Comparison of ENCODE assay signal across 11 cellular contexts in the genomic region with DNA sequence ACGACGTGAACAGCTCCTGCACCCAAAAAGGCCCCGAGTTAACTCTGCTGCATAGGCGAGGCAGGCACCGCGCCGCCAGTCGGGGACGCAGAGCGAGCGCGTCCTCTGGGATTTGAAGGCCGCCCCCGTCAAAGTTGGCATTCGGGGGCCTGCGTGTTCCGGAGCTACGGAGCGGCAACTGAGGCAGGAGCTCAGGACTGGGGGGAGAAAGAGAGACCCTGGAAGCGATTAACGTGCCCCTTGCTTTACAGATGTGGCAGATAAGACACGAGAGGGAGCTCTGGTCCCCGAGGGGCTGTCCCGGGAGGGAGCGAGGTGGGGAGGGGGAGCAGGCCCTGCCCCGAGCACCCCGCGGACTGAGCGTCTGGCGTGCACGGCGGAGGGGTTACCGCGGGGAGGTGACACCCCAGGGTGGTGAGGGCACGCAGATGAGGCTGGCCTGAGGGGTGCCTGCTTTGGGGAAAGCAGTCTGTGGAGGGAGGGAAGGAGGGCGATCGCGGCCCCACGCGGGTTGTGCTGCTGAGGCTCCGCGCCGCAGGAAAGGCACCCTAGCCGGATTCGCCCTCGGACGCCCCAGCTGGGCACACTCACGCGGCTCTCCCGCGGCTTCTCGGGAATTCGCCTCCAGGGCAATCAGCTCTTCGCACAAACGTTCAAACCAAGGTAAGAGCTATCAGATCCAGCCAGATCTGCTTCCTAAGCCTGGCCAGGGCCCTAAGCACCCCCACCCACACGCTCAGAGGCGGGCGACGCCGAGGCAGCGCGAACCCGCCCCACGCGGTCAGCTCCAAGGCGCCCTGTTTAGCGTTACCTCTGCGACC. TPM values are rescaled to one million over a fixed set of nuclear protein-coding genes. Genes with fewer than 3 reads are reported as not detected.
A peak's percentile ranks its signal among the peaks of the same experiment; 100 is the strongest.
DNase-seq lines count a peak whose midpoint lies in the region; ATAC-seq lines count a peak whose summit lies in the region.
"Had no signal": no experiment of that assay in that cellular context is flagged by ENCODE, and none has a peak within 500 bp of the region (broad histone marks: within the 10 kb centered on the region; RNA-seq: fewer than 3 reads in every experiment).

No MANE protein-coding gene starts in this region.

- ATAC-seq in T-helper 17 cell = peak; percentile 21

- peaks cover 72% of the 10 kb centered on the region for H3K27me3 Mint-ChIP-seq in T-helper 17 cell

- H3K4me1 Mint-ChIP-seq in T-helper 17 cell = peaks cover 8% of the 10 kb centered on the region

- DNase-seq in D341Med (ENCODE audit: low spot score) (peak; percentile 27), T-helper 17 cell (no peak), head of caudate nucleus (peak in 41 of 42 donors; percentile 37 to 83 (median 65)), retina (peak; percentile 73), C1 segment of cervical spinal cord (lab: John Stamatoyannopoulos, UW) (no peak), NCI-H1694 treated with DMSO at 0.1 percent for 48 hours (lab: John Stamatoyannopoulos, UW) (no peak), SHP77 (lab: John Stamatoyannopoulos, UW) (no peak), NOMO-1 treated with DMSO at 0.1 percent for 48 hours (lab: John Stamatoyannopoulos, UW; ENCODE audit: unreplicated experiment) (no peak)
- DNase-seq: effector CD4-positive, alpha-beta T cell; NCI-H2107 had no signal

- no peaks in the 10 kb centered on the region for H3K9me3 ChIP-seq in T-helper 17 cell (ENCODE audit: control insufficient read depth, low read length, poor library complexity, severe bottlenecking)

- intact Hi-C loops in head of caudate nucleus (cut with DNase I) = loop anchor here (10.0 kb wide), 1 partner anchor 63 kb away; a partner anchor contains a TSS

- H3K27ac Mint-ChIP-seq in T-helper 17 cell = no peak overlapping the region

- peak overlapping the region; percentile 88 for H3K4me3 Mint-ChIP-seq in T-helper 17 cell

- H3K36me3 Mint-ChIP-seq in T-helper 17 cell (ENCODE audit: low read depth) = peaks cover 6% of the 10 kb centered on the region

RNA-seq across cellular contexts. Expression of a gene that starts 26.5 kb away (rescaled TPM):
- not detected for total RNA-seq in T-helper 17 cell
- total RNA-seq: pulmonary artery endothelial cell had no signal

Comparison
In these comparisons a context has a peak if more than half of its experiments do, and no peak if none do; other contexts are left out.
1. DNase-seq: peak in D341Med (single experiment), head of caudate nucleus (41 of 42) and retina (single experiment); none in T-helper 17 cell (0 of 3), C1 segment of cervical spinal cord (0 of 14), NCI-H1694 treated with DMSO at 0.1 percent for 48 hours (single experiment), SHP77 (0 of 2) and NOMO-1 treated with DMSO at 0.1 percent for 48 hours (single experiment).